Comparison of ENCODE assay signal across 8 cellular contexts in the genomic region with DNA sequence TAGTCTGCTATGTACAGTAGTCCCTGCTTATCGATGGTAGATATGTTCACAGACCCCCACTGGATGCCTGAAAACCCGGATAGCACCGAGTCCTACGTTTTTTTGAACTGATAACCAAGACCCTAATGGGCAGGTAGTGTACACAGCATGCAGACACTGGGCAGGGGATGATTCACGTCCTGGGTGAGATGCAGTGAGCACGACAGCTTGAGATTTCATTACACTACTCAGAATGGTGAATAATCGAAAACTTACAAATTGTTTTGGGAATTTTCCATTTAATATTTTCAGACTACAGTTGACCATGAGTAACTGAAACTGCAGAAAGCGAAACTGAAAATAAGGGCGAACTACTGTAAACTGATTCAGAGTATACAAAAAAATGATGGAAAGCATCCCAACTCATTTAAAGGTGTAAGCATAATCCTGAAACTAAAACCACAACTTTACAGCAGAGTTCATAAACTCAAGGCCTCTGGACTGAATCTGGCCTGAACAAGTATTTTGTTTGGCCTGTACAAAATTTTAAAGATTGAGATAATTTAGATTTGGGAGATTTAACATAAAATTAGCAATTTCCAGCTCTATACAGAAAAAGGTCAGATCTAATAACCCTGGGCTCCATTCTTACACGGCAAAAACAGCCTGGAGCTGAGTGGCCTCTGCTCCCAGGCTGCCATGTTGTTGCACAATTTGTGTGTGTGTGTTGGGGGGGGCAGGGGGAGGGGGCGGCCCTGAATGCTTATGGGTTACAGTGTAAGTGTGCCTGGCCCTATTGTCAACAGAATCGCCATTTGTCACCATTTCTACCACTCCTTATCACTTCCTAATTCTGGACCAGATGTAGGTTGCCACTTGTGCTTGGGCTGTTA.
DNase-seq lines count a peak whose midpoint lies in the region; ATAC-seq and TF ChIP-seq lines count a peak whose summit lies in the region.

No MANE protein-coding gene starts in this region.

- no peaks in the 10 kb centered on the region for H3K9me3 Mint-ChIP-seq in stimulated activated naive B cell treated with anti-CD40 and anti-IgM and Interleukin-4, amounts not matched to agents 10 μg/mL and 1 μg/mL and 100 μg/mL, for 72 hours

- H3K27ac Mint-ChIP-seq in stimulated activated naive B cell treated with anti-CD40 and anti-IgM and Interleukin-4, amounts not matched to agents 10 μg/mL and 1 μg/mL and 100 μg/mL, for 72 hours, result peak overlapping the region; percentile 78

- peak overlapping the region; percentile 56 to 72 for H3K4me3 Mint-ChIP-seq in stimulated activated naive B cell treated with anti-CD40 and anti-IgM and Interleukin-4, amounts not matched to agents 10 μg/mL and 1 μg/mL and 100 μg/mL, for 72 hours

- peak; percentile 54 to 74 for ATAC-seq in stimulated activated naive B cell treated with anti-CD40 and anti-IgM and Interleukin-4, amounts not matched to agents 10 μg/mL and 1 μg/mL and 100 μg/mL, for 72 hours (replicated peaks)
- no peak for ATAC-seq in GM21515 (IDR thresholded peaks at IDR 0.05; ENCODE audit: unreplicated experiment)
- no peak for ATAC-seq in HG03457 (IDR thresholded peaks at IDR 0.05; ENCODE audit: unreplicated experiment)

- no peak for TF ChIP-seq CTCF in GM13976 (IDR thresholded peaks at IDR 0.05; ENCODE audit: borderline replicate concordance, control extremely low read depth, extremely low read depth, insufficient read depth, missing control alignments)

- peaks cover 2 to 19% of the 10 kb centered on the region in 2 donors for H3K4me1 Mint-ChIP-seq in stimulated activated naive B cell treated with anti-CD40 and anti-IgM and Interleukin-4, amounts not matched to agents 10 μg/mL and 1 μg/mL and 100 μg/mL, for 72 hours

- DNase-seq in GM13976 (ENCODE audit: low spot score), result peak; percentile 49
- DNase-seq in NCI-H226, result peak; percentile 12
- peak; percentile 64 for DNase-seq in amniotic epithelial cell (ENCODE audit: low read depth)
- peak; percentile 32 for DNase-seq in kidney glomerular epithelial cell (lab: John Stamatoyannopoulos, UW)
- DNase-seq in stimulated activated naive B cell treated with anti-CD40 and anti-IgM and Interleukin-4, amounts not matched to agents 10 μg/mL and 1 μg/mL and 100 μg/mL, for 72 hours, result no peak
- DNase-seq in NCI-H187 (lab: John Stamatoyannopoulos, UW), result no peak

- peaks cover 0 to 3% of the 10 kb centered on the region in 2 donors for H3K36me3 Mint-ChIP-seq in stimulated activated naive B cell treated with anti-CD40 and anti-IgM and Interleukin-4, amounts not matched to agents 10 μg/mL and 1 μg/mL and 100 μg/mL, for 72 hours

- no peaks in the 10 kb centered on the region for H3K27me3 Mint-ChIP-seq in stimulated activated naive B cell treated with anti-CD40 and anti-IgM and Interleukin-4, amounts not matched to agents 10 μg/mL and 1 μg/mL and 100 μg/mL, for 72 hours

- in situ Hi-C loops in GM13976 (cut with MboI; ENCODE audit: low sequenced_read_pairs, unreplicated experiment), result no loop called here

Comparison
In these comparisons a context has a peak if more than half of its experiments do, and no peak if none do; other contexts are left out.
1. DNase-seq: peak in GM13976 (single experiment), NCI-H226 (single experiment), amniotic epithelial cell (single experiment) and kidney glomerular epithelial cell (single experiment); none in stimulated activated naive B cell treated with anti-CD40 and anti-IgM and Interleukin-4, amounts not matched to agents 10 μg/mL and 1 μg/mL and 100 μg/mL, for 72 hours (single experiment) and NCI-H187 (0 of 2).
2. ATAC-seq: peak in stimulated activated naive B cell treated with anti-CD40 and anti-IgM and Interleukin-4, amounts not matched to agents 10 μg/mL and 1 μg/mL and 100 μg/mL, for 72 hours (2 of 2); none in GM21515 (single experiment) and HG03457 (single experiment).